ENCODE assay signal across 10 cellular contexts in the genomic region with DNA sequence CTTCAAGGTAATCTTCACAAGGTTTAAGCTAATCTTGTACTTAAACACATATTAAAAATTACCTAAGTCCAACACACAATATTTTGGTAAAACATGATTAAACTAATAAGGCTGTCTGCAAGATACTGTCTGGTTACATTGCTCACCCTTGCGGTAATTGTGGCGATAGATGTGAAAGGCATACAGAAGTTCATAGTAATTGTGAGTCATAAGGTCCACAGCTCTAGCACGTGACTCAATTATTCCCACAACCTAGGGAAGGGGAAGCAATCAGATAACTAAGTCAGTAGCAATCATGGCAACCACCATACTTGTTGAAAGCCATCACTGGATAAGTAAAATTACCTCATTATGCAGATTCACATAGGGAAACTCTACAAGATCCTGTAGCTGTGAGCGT. TPM values are rescaled to one million over a fixed set of nuclear protein-coding genes. Genes with fewer than 3 reads are reported as not detected.
DNase-seq lines count a peak whose midpoint lies in the region; ATAC-seq lines count a peak whose summit lies in the region.
"Had no signal": no experiment of that assay in that cellular context is flagged by ENCODE, and none has a peak within 500 bp of the region (broad histone marks: within the 10 kb centered on the region; RNA-seq: fewer than 3 reads in every experiment).

No MANE protein-coding gene starts in this region.

- peak; percentile 97 for ATAC-seq in stimulated activated naive CD8-positive, alpha-beta T cell treated with anti-CD3 and anti-CD28 coated beads, Interleukin-15, Interleukin-2, amounts not matched to agents 100 U/mL and 50 U/mL, for 24 hours

- peak; percentile 69 for DNase-seq in activated effector memory CD4-positive, alpha-beta T cell treated with anti-CD3 and anti-CD28 coated beads, Interleukin-2, amount 50 U/mL, for 16 hours
- no peak for DNase-seq in activated effector memory CD4-positive, alpha-beta T cell treated with Interleukin-2 at 50 U/mL for 16 hours
- peak; percentile 23 for DNase-seq in activated CD8-positive, alpha-beta memory T cell treated with anti-CD3 and anti-CD28 coated beads, Interleukin-2, amount 50 U/mL, for 24 hours (ENCODE audit: extremely low read depth)
- peak; percentile 12 for DNase-seq in glomerular endothelial cell (ENCODE audit: extremely low read depth, low read depth, low spot score)
- DNase-seq in stimulated activated naive CD8-positive, alpha-beta T cell treated with anti-CD3 and anti-CD28 coated beads, Interleukin-15, Interleukin-2, amounts not matched to agents 100 U/mL and 50 U/mL, for 24 hours: peak; percentile 50
- no peak for DNase-seq in NCI-H345 treated with DMSO at 0.1 percent for 48 hours (lab: John Stamatoyannopoulos, UW; ENCODE audit: unreplicated experiment)
- no peak for DNase-seq in NCI-H526 treated with DMSO at 0.1 percent for 48 hours (lab: John Stamatoyannopoulos, UW)
- no peak for DNase-seq in NCI-H446 (lab: John Stamatoyannopoulos, UW)
- DNase-seq: RPMI8226, upper lobe of left lung had no signal

RNA-seq across cellular contexts. Expression of a gene that starts 30.5 kb away (rescaled TPM):
- 45.0 and 85.2 TPM in 2 replicates for total RNA-seq in glomerular endothelial cell

RNA-seq across cellular contexts. Expression of a gene that starts 50.5 kb away (rescaled TPM):
- 12.6 and 22.2 TPM in 2 replicates for total RNA-seq in glomerular endothelial cell

Comparison
In these comparisons a context has a peak if more than half of its experiments do, and no peak if none do; other contexts are left out.
1. DNase-seq: peak in activated effector memory CD4-positive, alpha-beta T cell treated with anti-CD3 and anti-CD28 coated beads, Interleukin-2, amount 50 U/mL, for 16 hours (single experiment), activated CD8-positive, alpha-beta memory T cell treated with anti-CD3 and anti-CD28 coated beads, Interleukin-2, amount 50 U/mL, for 24 hours (single experiment), glomerular endothelial cell (single experiment) and stimulated activated naive CD8-positive, alpha-beta T cell treated with anti-CD3 and anti-CD28 coated beads, Interleukin-15, Interleukin-2, amounts not matched to agents 100 U/mL and 50 U/mL, for 24 hours (single experiment); none in activated effector memory CD4-positive, alpha-beta T cell treated with Interleukin-2 at 50 U/mL for 16 hours (single experiment), NCI-H345 treated with DMSO at 0.1 percent for 48 hours (single experiment), NCI-H526 treated with DMSO at 0.1 percent for 48 hours (single experiment) and NCI-H446 (0 of 2).